In the genomic region with DNA sequence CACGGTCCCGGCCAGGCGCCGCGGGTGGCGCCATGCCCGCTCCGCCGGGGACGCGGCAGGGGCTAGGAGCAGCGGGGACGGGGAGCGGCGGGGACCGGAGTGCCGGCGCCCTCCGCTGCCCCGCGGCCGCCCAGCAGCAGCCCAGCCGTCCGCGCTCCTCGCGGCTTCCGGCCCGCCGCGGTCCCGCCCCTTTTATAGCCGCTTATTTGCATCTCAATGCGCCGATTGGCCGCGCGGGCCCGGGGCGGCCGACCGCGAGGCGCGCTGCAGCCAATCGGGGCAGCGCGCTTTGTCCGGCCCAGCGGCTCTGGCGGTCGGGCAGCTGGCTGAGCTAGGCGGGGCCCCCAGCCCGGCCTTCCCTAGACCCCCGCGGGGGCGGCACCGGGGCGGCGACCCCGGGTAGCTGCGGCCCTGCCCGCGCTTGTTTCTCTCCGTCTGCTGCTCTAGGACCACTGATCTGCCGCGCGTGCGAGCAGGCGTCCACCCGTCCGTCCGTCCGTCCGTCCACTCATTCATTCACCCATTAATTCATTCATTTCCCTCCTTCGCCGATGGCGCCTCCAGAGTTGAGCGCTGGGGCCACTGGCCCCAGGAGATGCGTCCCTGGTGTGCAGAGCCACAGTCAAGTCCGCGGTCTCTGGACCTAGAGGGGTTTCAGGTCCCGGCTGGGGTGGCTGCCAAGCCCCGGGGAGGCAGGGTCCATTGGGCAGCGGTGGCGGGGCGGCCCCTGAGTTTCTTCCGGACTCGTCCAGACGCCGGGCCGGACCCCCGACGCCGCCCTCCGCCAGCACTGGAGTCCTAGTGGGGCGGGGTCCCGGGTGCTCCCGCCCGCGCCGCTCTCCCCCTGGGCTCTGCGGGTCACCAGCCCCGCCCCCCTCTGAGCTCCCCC, we compare ENCODE assay signal across 1 cellular context.
TF ChIP-seq lines count a peak whose summit lies in the region.

Gene HES6, minus strand, starts transcription at position 167 of the 889 bp plus-strand sequence. Its CDS starts 133 bp downstream, at position 34.

TF ChIP-seq in H1, 55 proteins besides CTCF, POLR2A, EP300 and RAD21:
- TF ChIP-seq TBP (IDR thresholded peaks at IDR 0.05; ENCODE audit: low read depth, low read length): peak; percentile 92; the same call in 1 of the 2 replicates
- TF ChIP-seq KDM1A (IDR thresholded peaks at IDR 0.05; ENCODE audit: borderline replicate concordance, low read length): peak; percentile 45; the same call in 1 of the 2 replicates
- TF ChIP-seq SIN3A (conservative IDR thresholded peaks at IDR 0.05 in 1 of 2, IDR thresholded peaks at IDR 0.05 in 1 of 2; ENCODE audit: low read depth in 1 of 2, low read length in 2 of 2): peak in 1 of 2 experiments; percentile 15; a peak in 2 of 4 replicates
- 0 out of 2 replicates have a peak, but pooled peaks have one; percentile 33 for TF ChIP-seq YY1 (IDR thresholded peaks at IDR 0.05; ENCODE audit: low read depth, low read length)
- no peak for TF ChIP-seq SIRT6 (IDR thresholded peaks at IDR 0.05; ENCODE audit: low read length)
- no peak for TF ChIP-seq JUN (IDR thresholded peaks at IDR 0.05; ENCODE audit: low read depth, low read length)
- TF ChIP-seq TAF1 (IDR thresholded peaks at IDR 0.05; ENCODE audit: low read depth, low read length): peak; percentile 63
- peak; percentile 75; the same call in 1 of the 2 replicates for TF ChIP-seq GTF2F1 (IDR thresholded peaks at IDR 0.05; ENCODE audit: borderline replicate concordance, low read depth, low read length)
- peak; percentile 54; the same call in 1 of the 2 replicates for TF ChIP-seq RBBP5 (IDR thresholded peaks at IDR 0.05; ENCODE audit: borderline replicate concordance, low read depth, low read length)
- TF ChIP-seq E2F6 (IDR thresholded peaks at IDR 0.05): no peak
- TF ChIP-seq SP1 (IDR thresholded peaks at IDR 0.05; ENCODE audit: low read depth, low read length): peak; percentile 48; the same call in 1 of the 2 replicates
- TF ChIP-seq SP4 (IDR thresholded peaks at IDR 0.05; ENCODE audit: low read length): 0 out of 2 replicates have a peak, but pooled peaks have one; percentile 23
- TF ChIP-seq POLR2AphosphoS5 (IDR thresholded peaks at IDR 0.05; ENCODE audit: low read depth, low read length): peak; percentile 72
- peak; percentile 25 for TF ChIP-seq SAP30 (IDR thresholded peaks at IDR 0.05; ENCODE audit: insufficient read depth, insufficient replicate concordance, low read length)
- TF ChIP-seq ASH2L (IDR thresholded peaks at IDR 0.05; ENCODE audit: low read length): no peak
- TF ChIP-seq PHF8 (conservative IDR thresholded peaks at IDR 0.05; ENCODE audit: low read depth, low read length): peak; percentile 93; the same call in 1 of the 2 replicates
- no peak for TF ChIP-seq BCL11A (IDR thresholded peaks at IDR 0.05; ENCODE audit: low read depth in 2 of 2, low read length in 2 of 2)
- TF ChIP-seq TAF7 (optimal IDR thresholded peaks at IDR 0.05; ENCODE audit: borderline replicate concordance, low read depth, low read length): no peak
- TF ChIP-seq HDAC2 (IDR thresholded peaks at IDR 0.05; ENCODE audit: borderline replicate concordance in 1 of 2, low read depth in 2 of 2, low read length in 2 of 2): 0 out of 4 replicates have a peak, but pooled peaks of 1 of the 2 experiments have one; percentile 26
